In genomic region chr16:720990-721764, GRCh38 we compare ENCODE assay signal across 1 cellular context.
TF ChIP-seq lines count a peak whose summit lies in the region.

ANTKMT (plus strand) TSS chr16:721146; CDS start chr16:721275, 129 bp downstream.

TF ChIP-seq in GM12878, 131 proteins besides CTCF, POLR2A, EP300 and RAD21 (continued from another document and continues in another):
- TF ChIP-seq ATF3 (IDR thresholded peaks at IDR 0.05; ENCODE audit: borderline replicate concordance, extremely low read depth, low read depth, low read length) = no peak
- TF ChIP-seq BACH1 (IDR thresholded peaks at IDR 0.05; ENCODE audit: borderline replicate concordance) = peak; percentile 77
- peak; percentile 89 for TF ChIP-seq ZBTB11 (CRISPR knock-in tag; IDR thresholded peaks at IDR 0.05)
- 0 out of 2 replicates have a peak, but pooled peaks have one; percentile 47 for TF ChIP-seq RCOR1 (conservative IDR thresholded peaks at IDR 0.05; ENCODE audit: low read depth, low read length)
- peak; percentile 32; the same call in 1 of the 2 replicates for TF ChIP-seq TAF1 (IDR thresholded peaks at IDR 0.05; ENCODE audit: borderline replicate concordance, low read depth, low read length)
- peak; percentile 45; the same call in 1 of the 2 replicates for TF ChIP-seq NFXL1 (IDR thresholded peaks at IDR 0.05; ENCODE audit: borderline replicate concordance)
- TF ChIP-seq POU2F2 (IDR thresholded peaks at IDR 0.05; ENCODE audit: borderline replicate concordance, low read depth, low read length) = 0 out of 3 replicates have a peak, but pooled peaks have one; percentile 18
- TF ChIP-seq E4F1 (IDR thresholded peaks at IDR 0.05; ENCODE audit: borderline replicate concordance, partially characterized antibody) = peak; percentile 68
- TF ChIP-seq NR2C2 (IDR thresholded peaks at IDR 0.05; ENCODE audit: borderline replicate concordance, control insufficient read depth, insufficient read length, low read depth) = no peak
- no peak for TF ChIP-seq SUPT20H (IDR thresholded peaks at IDR 0.05; ENCODE audit: borderline replicate concordance, control insufficient read depth, low read depth, low read length)
- TF ChIP-seq PKNOX1 (IDR thresholded peaks at IDR 0.05) = peak; percentile 55
- TF ChIP-seq SMAD5 (IDR thresholded peaks at IDR 0.05; ENCODE audit: low read depth) = no peak
- TF ChIP-seq YY1 (IDR thresholded peaks at IDR 0.05; ENCODE audit: low read depth, low read length) = peak; percentile 72
- TF ChIP-seq BCLAF1 (IDR thresholded peaks at IDR 0.05) = peak; percentile 69; the same call in 1 of the 2 replicates
- peak; percentile 56 for TF ChIP-seq NR2C1 (IDR thresholded peaks at IDR 0.05)
- TF ChIP-seq ZBTB33 (IDR thresholded peaks at IDR 0.05) = no peak
- no peak for TF ChIP-seq CHD1 (IDR thresholded peaks at IDR 0.05; ENCODE audit: low read depth, low read length)
- peak in 1 of 2 experiments; percentile 16; a peak in 1 of 4 replicates for TF ChIP-seq ETV6 (conservative IDR thresholded peaks at IDR 0.05 in 1 of 2, IDR thresholded peaks at IDR 0.05 in 1 of 2; ENCODE audit: borderline replicate concordance in 1 of 2, low read depth in 1 of 2)
- TF ChIP-seq TCF3 (IDR thresholded peaks at IDR 0.05; ENCODE audit: borderline replicate concordance, insufficient read depth, low read depth, low read length) = peak; percentile 78
- peak; percentile 78 for TF ChIP-seq MYC (IDR thresholded peaks at IDR 0.05; ENCODE audit: insufficient read depth, insufficient read length, insufficient replicate concordance, low read length, severe bottlenecking)
- no peak for TF ChIP-seq SKIL (IDR thresholded peaks at IDR 0.05; ENCODE audit: low read depth, poor library complexity, severe bottlenecking)
- TF ChIP-seq MLLT1 (IDR thresholded peaks at IDR 0.05) = no peak
- TF ChIP-seq CUX1 (IDR thresholded peaks at IDR 0.05; ENCODE audit: insufficient replicate concordance, low read depth, low read length) = no peak
- TF ChIP-seq KLF5 (IDR thresholded peaks at IDR 0.05; ENCODE audit: partially characterized antibody) = peak; percentile 62
- no peak for TF ChIP-seq JUND (IDR thresholded peaks at IDR 0.05; ENCODE audit: low read depth, low read length)
- TF ChIP-seq RB1 (IDR thresholded peaks at IDR 0.05; ENCODE audit: borderline replicate concordance) = peak; percentile 81; the same call in 1 of the 2 replicates
- TF ChIP-seq ZNF24 (IDR thresholded peaks at IDR 0.05) = no peak
- no peak for TF ChIP-seq WRNIP1 (IDR thresholded peaks at IDR 0.05; ENCODE audit: borderline replicate concordance, low read depth, low read length)
- TF ChIP-seq TCF7 (IDR thresholded peaks at IDR 0.05; ENCODE audit: borderline replicate concordance) = no peak
- TF ChIP-seq JUNB (IDR thresholded peaks at IDR 0.05) = no peak
- no peak for TF ChIP-seq IKZF2 (IDR thresholded peaks at IDR 0.05)
- no peak for TF ChIP-seq SREBF2 (IDR thresholded peaks at IDR 0.05; ENCODE audit: low read length)
